ENCODE assay signal across 9 cellular contexts in the genomic region with DNA sequence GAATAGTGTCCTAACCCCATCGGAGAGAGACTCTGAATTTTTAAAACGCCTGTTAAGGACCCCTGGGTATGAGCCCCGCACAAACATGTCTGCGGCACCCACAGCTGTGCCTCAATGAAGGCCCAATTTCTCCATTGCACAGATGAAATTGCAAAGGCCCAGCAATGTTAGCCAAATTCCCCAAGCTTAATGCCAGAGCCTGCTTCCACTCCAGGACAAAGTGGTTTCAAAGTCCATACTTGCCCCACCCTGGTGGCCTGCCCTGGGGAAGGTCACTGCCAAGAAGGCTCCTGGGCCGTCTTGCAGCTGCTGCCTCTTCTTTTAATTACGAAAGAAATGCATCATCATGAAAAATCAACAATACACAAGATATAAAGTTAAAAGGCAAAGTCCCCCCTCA.
DNase-seq lines count a peak whose midpoint lies in the region; ATAC-seq and TF ChIP-seq lines count a peak whose summit lies in the region.
"Had no signal": no experiment of that assay in that cellular context is flagged by ENCODE, and none has a peak within 500 bp of the region (broad histone marks: within the 10 kb centered on the region; RNA-seq: fewer than 3 reads in every experiment).

No MANE protein-coding gene starts in this region.

- H4K20me1 ChIP-seq in hepatocyte (ENCODE audit: insufficient read depth, poor library complexity, severe bottlenecking): no peaks in the 10 kb centered on the region

- H2AFZ ChIP-seq in hepatocyte: no peak overlapping the region

- TF ChIP-seq EP300 in suprapubic skin (IDR thresholded peaks at IDR 0.05): no peak

- 85% methylated on average over 6 of the region's 6 CpGs for whole genome bisulfite sequencing in hepatocyte (ENCODE audit: low lambda C conversion rate, missing lambda C conversion rate)
- 38% methylated on average over 6 of the region's 6 CpGs for WGBS in suprapubic skin

- no peaks in the 10 kb centered on the region for H3K9me2 ChIP-seq in hepatocyte (replicated peaks; ENCODE audit: insufficient read depth)

- H3K36me3 ChIP-seq in hepatocyte (replicated peaks; ENCODE audit: insufficient read depth, low read depth) (no peaks in the 10 kb centered on the region), suprapubic skin (no peaks in the 10 kb centered on the region)

- no peaks in the 10 kb centered on the region for H3K9me3 ChIP-seq in hepatocyte (ENCODE audit: low read depth)
- H3K9me3 ChIP-seq in suprapubic skin: no peaks in the 10 kb centered on the region

- H3K4me1 Mint-ChIP-seq in activated naive CD4-positive, alpha-beta T cell treated with anti-CD3 and anti-CD28 coated beads, Interleukin-2, amount 10 ng/mL, durations not matched to agents 7 days and 5 days: peaks cover 74% of the 10 kb centered on the region

- H3K27me3 ChIP-seq in hepatocyte (no peaks in the 10 kb centered on the region), suprapubic skin (no peaks in the 10 kb centered on the region)

- no peaks in the 10 kb centered on the region for H3K79me2 ChIP-seq in hepatocyte

- peaks cover 11% of the 10 kb centered on the region for H3K9me3 Mint-ChIP-seq in activated naive CD4-positive, alpha-beta T cell treated with anti-CD3 and anti-CD28 coated beads, Interleukin-2, amount 10 ng/mL, durations not matched to agents 7 days and 5 days

- H3K4me3 ChIP-seq in hepatocyte (no peak overlapping the region), suprapubic skin (peak overlapping the region; percentile 38)

- H3K36me3 Mint-ChIP-seq in activated naive CD4-positive, alpha-beta T cell treated with anti-CD3 and anti-CD28 coated beads, Interleukin-2, amount 10 ng/mL, durations not matched to agents 7 days and 5 days: peaks cover 34% of the 10 kb centered on the region

- ATAC-seq in GM21825 (IDR thresholded peaks at IDR 0.05; ENCODE audit: unreplicated experiment): no peak
- ATAC-seq in GM21528 (IDR thresholded peaks at IDR 0.05; ENCODE audit: low FRiP score, unreplicated experiment): no peak
- ATAC-seq in GM18858 (IDR thresholded peaks at IDR 0.05; ENCODE audit: unreplicated experiment): no peak

- no peak overlapping the region for H3K4me2 ChIP-seq in hepatocyte

- H3K4me1 ChIP-seq in hepatocyte (ENCODE audit: insufficient read depth) (no peaks in the 10 kb centered on the region), suprapubic skin (peaks cover 46% of the 10 kb centered on the region)

- H3K27ac Mint-ChIP-seq in activated naive CD4-positive, alpha-beta T cell treated with anti-CD3 and anti-CD28 coated beads, Interleukin-2, amount 10 ng/mL, durations not matched to agents 7 days and 5 days: peak overlapping the region; percentile 98

- peak; percentile 33 for DNase-seq in activated CD4-positive, CD25-positive, alpha-beta regulatory T cell treated with anti-CD3 and anti-CD28 coated beads, Interleukin-2, amount 50 U/mL, for 72 hours
- no peak for DNase-seq in activated CD4-positive, CD25-positive, alpha-beta regulatory T cell (lab: John Stamatoyannopoulos, UW)
- DNase-seq in activated naive CD4-positive, alpha-beta T cell treated with anti-CD3 and anti-CD28 coated beads, Interleukin-2, amount 10 ng/mL, durations not matched to agents 7 days and 5 days: peak; percentile 41
- DNase-seq in hepatocyte (ENCODE audit: low spot score): peak; percentile 9
- peak; percentile 73 to 81 for DNase-seq in suprapubic skin (ENCODE audit: low spot score in 2 of 2)
- DNase-seq: GDM1 had no signal

- H3K4me3 Mint-ChIP-seq in activated naive CD4-positive, alpha-beta T cell treated with anti-CD3 and anti-CD28 coated beads, Interleukin-2, amount 10 ng/mL, durations not matched to agents 7 days and 5 days: peak overlapping the region; percentile 89

- CTCF ChIA-PET in activated naive CD4-positive, alpha-beta T cell treated with anti-CD3 and anti-CD28 coated beads, Interleukin-2, amount 10 ng/mL, durations not matched to agents 7 days and 5 days (lab: Charles Lee): interaction anchor here (0.6 to 4.8 kb wide), 8 partner anchors 47 to 1290 kb away, joined by 3 to 105 read pairs (median 4); no protein-coding TSS in a partner anchor

- TF ChIP-seq CTCF in hepatocyte (IDR thresholded peaks at IDR 0.05; ENCODE audit: poor library complexity): no peak
- TF ChIP-seq CTCF in suprapubic skin (IDR thresholded peaks at IDR 0.05): no peak

- no peak for TF ChIP-seq POLR2A in suprapubic skin (IDR thresholded peaks at IDR 0.05)

- H3K27ac ChIP-seq in hepatocyte (no peak overlapping the region), suprapubic skin (peak overlapping the region; percentile 86)

- H3K27me3 Mint-ChIP-seq in activated naive CD4-positive, alpha-beta T cell treated with anti-CD3 and anti-CD28 coated beads, Interleukin-2, amount 10 ng/mL, durations not matched to agents 7 days and 5 days: no peaks in the 10 kb centered on the region

Comparison
In these comparisons a context has a peak if more than half of its experiments do, and no peak if none do; other contexts are left out.
1. DNase-seq: peak in activated CD4-positive, CD25-positive, alpha-beta regulatory T cell treated with anti-CD3 and anti-CD28 coated beads, Interleukin-2, amount 50 U/mL, for 72 hours (single experiment), activated naive CD4-positive, alpha-beta T cell treated with anti-CD3 and anti-CD28 coated beads, Interleukin-2, amount 10 ng/mL, durations not matched to agents 7 days and 5 days (single experiment), hepatocyte (single experiment) and suprapubic skin (2 of 2); none in activated CD4-positive, CD25-positive, alpha-beta regulatory T cell (0 of 4).